In the genomic region with DNA sequence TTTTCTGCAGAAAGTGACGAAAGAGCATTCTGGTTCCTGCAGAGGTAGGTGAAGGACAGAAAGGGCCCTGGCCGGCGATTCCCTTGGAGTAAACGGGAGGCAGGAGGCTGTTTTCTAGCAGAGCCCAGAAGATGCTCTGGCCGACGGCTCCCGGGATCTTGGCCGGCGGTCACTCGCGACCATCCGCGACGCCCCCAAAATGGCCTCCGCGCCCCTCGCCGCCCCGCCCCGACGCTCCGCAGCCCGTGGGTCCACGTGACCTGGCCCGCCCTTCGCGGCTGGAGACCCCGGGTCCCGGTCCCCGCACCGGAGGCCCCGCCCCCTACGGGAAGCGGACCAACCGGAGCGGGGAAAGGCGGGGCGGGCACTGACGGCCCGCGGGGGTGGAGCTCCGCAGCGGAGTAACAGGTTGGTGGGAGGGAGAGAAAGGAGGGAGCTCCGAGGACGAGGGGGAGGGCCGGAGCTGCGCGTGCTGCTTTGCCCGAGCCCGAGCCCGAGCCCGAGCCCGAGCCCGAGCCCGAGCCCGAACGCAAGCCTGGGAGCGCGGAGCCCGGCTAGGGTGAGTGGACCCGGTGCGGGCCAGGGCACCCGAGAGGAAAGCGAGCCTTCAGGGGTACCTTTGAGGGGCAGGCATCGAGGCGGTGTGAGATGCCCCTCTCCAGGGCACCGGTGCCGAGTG, we compare ENCODE assay signal across 8 cellular contexts. TPM values are rescaled to one million over a fixed set of nuclear protein-coding genes. Genes with fewer than 3 reads are reported as not detected.
DNase-seq lines count a peak whose midpoint lies in the region; ATAC-seq, FAIRE-seq and TF ChIP-seq lines count a peak whose summit lies in the region.

A gene with protein sequence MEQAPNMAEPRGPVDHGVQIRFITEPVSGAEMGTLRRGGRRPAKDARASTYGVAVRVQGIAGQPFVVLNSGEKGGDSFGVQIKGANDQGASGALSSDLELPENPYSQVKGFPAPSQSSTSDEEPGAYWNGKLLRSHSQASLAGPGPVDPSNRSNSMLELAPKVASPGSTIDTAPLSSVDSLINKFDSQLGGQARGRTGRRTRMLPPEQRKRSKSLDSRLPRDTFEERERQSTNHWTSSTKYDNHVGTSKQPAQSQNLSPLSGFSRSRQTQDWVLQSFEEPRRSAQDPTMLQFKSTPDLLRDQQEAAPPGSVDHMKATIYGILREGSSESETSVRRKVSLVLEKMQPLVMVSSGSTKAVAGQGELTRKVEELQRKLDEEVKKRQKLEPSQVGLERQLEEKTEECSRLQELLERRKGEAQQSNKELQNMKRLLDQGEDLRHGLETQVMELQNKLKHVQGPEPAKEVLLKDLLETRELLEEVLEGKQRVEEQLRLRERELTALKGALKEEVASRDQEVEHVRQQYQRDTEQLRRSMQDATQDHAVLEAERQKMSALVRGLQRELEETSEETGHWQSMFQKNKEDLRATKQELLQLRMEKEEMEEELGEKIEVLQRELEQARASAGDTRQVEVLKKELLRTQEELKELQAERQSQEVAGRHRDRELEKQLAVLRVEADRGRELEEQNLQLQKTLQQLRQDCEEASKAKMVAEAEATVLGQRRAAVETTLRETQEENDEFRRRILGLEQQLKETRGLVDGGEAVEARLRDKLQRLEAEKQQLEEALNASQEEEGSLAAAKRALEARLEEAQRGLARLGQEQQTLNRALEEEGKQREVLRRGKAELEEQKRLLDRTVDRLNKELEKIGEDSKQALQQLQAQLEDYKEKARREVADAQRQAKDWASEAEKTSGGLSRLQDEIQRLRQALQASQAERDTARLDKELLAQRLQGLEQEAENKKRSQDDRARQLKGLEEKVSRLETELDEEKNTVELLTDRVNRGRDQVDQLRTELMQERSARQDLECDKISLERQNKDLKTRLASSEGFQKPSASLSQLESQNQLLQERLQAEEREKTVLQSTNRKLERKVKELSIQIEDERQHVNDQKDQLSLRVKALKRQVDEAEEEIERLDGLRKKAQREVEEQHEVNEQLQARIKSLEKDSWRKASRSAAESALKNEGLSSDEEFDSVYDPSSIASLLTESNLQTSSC (plus strand): TSS at position 431 of the 679 bp plus-strand sequence. CDS start 7,133 bp downstream, outside the sequence.

- in situ Hi-C loops in GM23248 (cut with MboI) = no loop called here

- H4K20me1 ChIP-seq in GM23248 (ENCODE audit: insufficient read depth) (no peaks in the 10 kb centered on the region), neural progenitor cell (ENCODE audit: low read depth) (peaks cover 20% of the 10 kb centered on the region)

- H3K27ac ChIP-seq in GM23248 = no peak within 1 kb of the TSS
- peak within 1 kb of the TSS; percentile 84 for H3K27ac ChIP-seq in neural progenitor cell

- H3F3A ChIP-seq in GM23248 (ENCODE audit: insufficient read depth) (no peaks in the 10 kb centered on the region), neural progenitor cell (ENCODE audit: low read depth) (peaks cover 52% of the 10 kb centered on the region)

- peak within 1 kb of the TSS; percentile 88 for H3K4me3 Mint-ChIP-seq in neural progenitor cell
- peak within 1 kb of the TSS; percentile 87 to 95 for H3K4me3 Mint-ChIP-seq in stimulated activated naive CD8-positive, alpha-beta T cell treated with anti-CD3 and anti-CD28 coated beads, Interleukin-15, amount 100 ng/mL, for 72 hours

- H3K4me3 ChIP-seq in GM23248 (peak within 1 kb of the TSS; percentile 63), MG63 (peak within 1 kb of the TSS; percentile 52), foreskin fibroblast (ENCODE audit: low read depth in 1 of 2, low read length in 2 of 2) (peak within 1 kb of the TSS; percentile 31 to 52), neural progenitor cell (peak within 1 kb of the TSS; percentile 83)

- H3K27ac Mint-ChIP-seq in neural progenitor cell = peak within 1 kb of the TSS; percentile 44
- H3K27ac Mint-ChIP-seq in stimulated activated naive CD8-positive, alpha-beta T cell treated with anti-CD3 and anti-CD28 coated beads, Interleukin-15, amount 100 ng/mL, for 72 hours = peak within 1 kb of the TSS; percentile 50 to 84

- TF ChIP-seq CTCF in D721Med (IDR thresholded peaks at IDR 0.05; ENCODE audit: insufficient read depth, missing control alignments) (no peak), foreskin fibroblast (IDR thresholded peaks at IDR 0.05; ENCODE audit: low read depth, low read length) (no peak), neural progenitor cell (IDR thresholded peaks at IDR 0.05) (no peak)

- no peaks in the 10 kb centered on the region for H3K9me2 ChIP-seq in GM23248 (ENCODE audit: insufficient read depth)

- DNase-seq in D721Med (ENCODE audit: insufficient read length, low spot score) (peak; percentile 91), GM23248 (peak; percentile 73), MG63 (peak; percentile 82), SHP77 treated with DMSO at 0.1 percent for 48 hours (lab: John Stamatoyannopoulos, UW) (peak; percentile 97), activated gamma-delta T cell treated with Interleukin-2 at 50 U/mL for 16 hours (peak; percentile 80), foreskin fibroblast (peak; percentile 59 to 88), neural progenitor cell (ENCODE audit: low spot score) (peak; percentile 99)
- peak; percentile 81 to 84 for DNase-seq in stimulated activated naive CD8-positive, alpha-beta T cell treated with anti-CD3 and anti-CD28 coated beads, Interleukin-15, amount 100 ng/mL, for 72 hours

- H3K79me2 ChIP-seq in GM23248 (ENCODE audit: insufficient read depth) (no peaks in the 10 kb centered on the region), neural progenitor cell (ENCODE audit: low read depth) (peaks cover 22% of the 10 kb centered on the region)

- FAIRE-seq in D721Med (lab: Jason Lieb, UNC) = no peak

- H3K27me3 Mint-ChIP-seq in neural progenitor cell (ENCODE audit: insufficient read depth, low read depth) = peaks cover 10% of the 10 kb centered on the region
- no peaks in the 10 kb centered on the region for H3K27me3 Mint-ChIP-seq in stimulated activated naive CD8-positive, alpha-beta T cell treated with anti-CD3 and anti-CD28 coated beads, Interleukin-15, amount 100 ng/mL, for 72 hours

- WGBS in GM23248 (ENCODE audit: low coverage in 1 of 2, low lambda C conversion rate in 2 of 2, missing lambda C conversion rate in 2 of 2), 2 experiments = 2 to 6% methylated on average over 21 to 68 of the region's 68 CpGs

- H3K36me3 Mint-ChIP-seq in neural progenitor cell = no peaks in the 10 kb centered on the region

- H3K9ac ChIP-seq in GM23248 (no peak within 1 kb of the TSS), neural progenitor cell (peak within 1 kb of the TSS; percentile 50)

- H3K36me3 ChIP-seq in GM23248 (ENCODE audit: low read depth) = no peaks in the 10 kb centered on the region
- no peaks in the 10 kb centered on the region for H3K36me3 ChIP-seq in MG63
- no peaks in the 10 kb centered on the region for H3K36me3 ChIP-seq in neural progenitor cell

- peaks cover 81% of the 10 kb centered on the region for H3K27me3 ChIP-seq in GM23248 (replicated peaks; ENCODE audit: insufficient read depth)
- H3K27me3 ChIP-seq in MG63 = peaks cover 32% of the 10 kb centered on the region
- H3K27me3 ChIP-seq in neural progenitor cell = no peaks in the 10 kb centered on the region

- H3K4me2 ChIP-seq in GM23248 (ENCODE audit: unreplicated experiment) (peak within 1 kb of the TSS; percentile 64), neural progenitor cell (peak within 1 kb of the TSS; percentile 98)

- H3K4me1 ChIP-seq in GM23248 (ENCODE audit: insufficient read depth) (peaks cover 4% of the 10 kb centered on the region), neural progenitor cell (peaks cover 40% of the 10 kb centered on the region)

- no peaks in the 10 kb centered on the region for H3K9me3 Mint-ChIP-seq in neural progenitor cell
- no peaks in the 10 kb centered on the region for H3K9me3 Mint-ChIP-seq in stimulated activated naive CD8-positive, alpha-beta T cell treated with anti-CD3 and anti-CD28 coated beads, Interleukin-15, amount 100 ng/mL, for 72 hours

- peaks cover 32% of the 10 kb centered on the region for H3K4me1 Mint-ChIP-seq in neural progenitor cell
- peaks cover 27% of the 10 kb centered on the region for H3K4me1 Mint-ChIP-seq in stimulated activated naive CD8-positive, alpha-beta T cell treated with anti-CD3 and anti-CD28 coated beads, Interleukin-15, amount 100 ng/mL, for 72 hours

- peak within 1 kb of the TSS; percentile 38 for H2AFZ ChIP-seq in GM23248
- peak within 1 kb of the TSS; percentile 96 for H2AFZ ChIP-seq in neural progenitor cell (replicated peaks)

- ATAC-seq in stimulated activated naive CD8-positive, alpha-beta T cell treated with anti-CD3 and anti-CD28 coated beads, Interleukin-15, amount 100 ng/mL, for 72 hours = peak; percentile 95

- H3K9me3 ChIP-seq in GM23248 (ENCODE audit: low read depth) = no peaks in the 10 kb centered on the region
- no peaks in the 10 kb centered on the region for H3K9me3 ChIP-seq in MG63
- no peaks in the 10 kb centered on the region for H3K9me3 ChIP-seq in neural progenitor cell (ENCODE audit: low read depth)

RNA-seq across cellular contexts. Expression of the gene that starts here (rescaled TPM):
- total RNA-seq in GM23248 (2014; rRNA removed; shearing (Covaris generic)) = not detected in 2 replicates
- polyA plus RNA-seq in GM23248 (2016; fragmentation: Nextera tagmentation; extraction: Ambion mirVana) = 0.06 TPM in 1 of 2 replicates, not detected in the other
- 0.05 TPM in 1 of 2 replicates, not detected in the other for total RNA-seq in MG63 (2014; rRNA removed; shearing (Covaris generic); ENCODE audit: low replicate concordance)
- 5.4 and 12.4 TPM in 2 replicates for total RNA-seq in neural progenitor cell (ENCODE audit: low replicate concordance)

Comparison
In these comparisons a context has a peak if more than half of its experiments do, and no peak if none do; other contexts are left out.
1. Peak in DNase-seq, H3K4me3 ChIP-seq and H3K4me2 ChIP-seq in GM23248; RNA of the gene not detected or under 1 TPM.
2. Peak in DNase-seq and H3K4me3 ChIP-seq in MG63; RNA of the gene not detected or under 1 TPM.